21 cellular contexts compared by ENCODE assay signal in genomic region chr13:36341718-36342117, GRCh38. TPM values are rescaled to one million over a fixed set of nuclear protein-coding genes. Genes with fewer than 3 reads are reported as not detected.
DNase-seq lines count a peak whose midpoint lies in the region; ATAC-seq and TF ChIP-seq lines count a peak whose summit lies in the region.
"Had no signal": no experiment of that assay in that cellular context is flagged by ENCODE, and none has a peak within 500 bp of the region (broad histone marks: within the 10 kb centered on the region; RNA-seq: fewer than 3 reads in every experiment).

No MANE protein-coding gene starts in this region.

- no peaks in the 10 kb centered on the region for H3K36me3 ChIP-seq in osteoblast (ENCODE audit: insufficient read depth, low read length)
- H3K36me3 ChIP-seq in gastroesophageal sphincter = no peaks in the 10 kb centered on the region
- H3K36me3 ChIP-seq in Peyer's patch = no peaks in the 10 kb centered on the region
- H3K36me3 ChIP-seq: HAP-1, neural progenitor cell, upper lobe of left lung had no signal

- H3K4me1 ChIP-seq in osteoblast (ENCODE audit: insufficient read depth, low read length) (peaks cover 19% of the 10 kb centered on the region), gastroesophageal sphincter (peaks cover 0 to 75% (median 0%) of the 10 kb centered on the region in 3 donors), Peyer's patch (peaks cover 0 to 5% (median 2%) of the 10 kb centered on the region in 4 donors)
- H3K4me1 ChIP-seq: body of pancreas had no signal

- H3K4me2 ChIP-seq in osteoblast (ENCODE audit: insufficient read depth, low read length) = no peak overlapping the region
- H3K4me2 ChIP-seq: neural progenitor cell had no signal

- TF ChIP-seq POLR2A in gastroesophageal sphincter (IDR thresholded peaks at IDR 0.05) (no peak), Peyer's patch (IDR thresholded peaks at IDR 0.05) (no peak)

- H3K27me3 ChIP-seq in osteoblast (ENCODE audit: insufficient read depth, low read length) (no peaks in the 10 kb centered on the region), gastroesophageal sphincter (no peaks in the 10 kb centered on the region), Peyer's patch (no peaks in the 10 kb centered on the region)
- H3K27me3 ChIP-seq: body of pancreas, MG63, upper lobe of left lung had no signal

- TF ChIP-seq EP300 in gastroesophageal sphincter (IDR thresholded peaks at IDR 0.05) = no peak

- H3K27ac ChIP-seq in osteoblast (ENCODE audit: low read depth, low read length) (no peak overlapping the region), gastroesophageal sphincter (no peak overlapping the region), Peyer's patch (no peak overlapping the region)
- H3K27ac ChIP-seq: body of pancreas, neural progenitor cell, upper lobe of left lung had no signal

- H3K4me3 ChIP-seq in choroid plexus epithelial cell (ENCODE audit: low read depth, low read length) (no peak overlapping the region), osteoblast (ENCODE audit: insufficient read depth, low read length) (no peak overlapping the region), gastroesophageal sphincter (no peak overlapping the region), Peyer's patch (no peak overlapping the region)
- H3K4me3 ChIP-seq: body of pancreas, HAP-1, MG63, neural progenitor cell, upper lobe of left lung had no signal

- no peaks in the 10 kb centered on the region for H3K9me3 ChIP-seq in osteoblast (ENCODE audit: low read depth, low read length)
- H3K9me3 ChIP-seq in gastroesophageal sphincter = no peaks in the 10 kb centered on the region
- no peaks in the 10 kb centered on the region for H3K9me3 ChIP-seq in Peyer's patch
- H3K9me3 ChIP-seq: body of pancreas, HAP-1, MG63, upper lobe of left lung had no signal

- H3K79me2 ChIP-seq in osteoblast (ENCODE audit: insufficient read depth, low read length) = peaks cover 84% of the 10 kb centered on the region

- H4K20me1 ChIP-seq in osteoblast (ENCODE audit: insufficient read depth, low read length) = peaks cover 19% of the 10 kb centered on the region

- peak; percentile 66 for DNase-seq in HCEC 1CT
- peak; percentile 70 for DNase-seq in RPMI7951 (ENCODE audit: low read depth)
- DNase-seq in choroid plexus epithelial cell (ENCODE audit: low read depth) = peak; percentile 45
- peak; percentile 43 for DNase-seq in osteoblast (ENCODE audit: insufficient read length, low spot score, missing footprints)
- DNase-seq in NCI-H1105 treated with DMSO at 0.1 percent for 48 hours (lab: John Stamatoyannopoulos, UW) = no peak
- no peak for DNase-seq in Peyer's patch
- DNase-seq: activated CD4-positive, alpha-beta T cell treated with anti-CD3 and anti-CD28 coated beads, Interleukin-2, amount 10 ng/mL, durations not matched to agents 7 days and 5 days; activated naive CD4-positive, alpha-beta T cell; body of pancreas; GF-D8; kidney glomerular epithelial cell; MG63; NCI-H2029 treated with DMSO at 0.1 percent for 48 hours; NCI-H510A; retina; stimulated activated naive CD8-positive, alpha-beta T cell treated with anti-CD3 and anti-CD28 coated beads, Interleukin-15, Interleukin-2, amounts not matched to agents 100 U/mL and 50 U/mL, for 24 hours; upper lobe of left lung had no signal

- 60 to 70% methylated on average over 1 of the region's 1 CpG for WGBS in gastroesophageal sphincter (ENCODE audit: low coverage in 1 of 2), 2 donors

- TF ChIP-seq CTCF in choroid plexus epithelial cell (conservative IDR thresholded peaks at IDR 0.05; ENCODE audit: low read depth, low read length) (no peak), osteoblast (IDR thresholded peaks at IDR 0.05; ENCODE audit: extremely low read depth, low read depth, low read length) (no peak), gastroesophageal sphincter (IDR thresholded peaks at IDR 0.05) (no peak), Peyer's patch (IDR thresholded peaks at IDR 0.05) (no peak)

- ATAC-seq in gastroesophageal sphincter (no peak), esophagus mucosa (no peak)
- ATAC-seq: body of pancreas; stimulated activated naive CD8-positive, alpha-beta T cell treated with anti-CD3 and anti-CD28 coated beads, Interleukin-15, Interleukin-2, amounts not matched to agents 100 U/mL and 50 U/mL, for 24 hours had no signal

- no peak overlapping the region for H2AFZ ChIP-seq in osteoblast (ENCODE audit: low read length)
- H2AFZ ChIP-seq: neural progenitor cell had no signal

RNA-seq across cellular contexts. Expression of gene SPART, which starts 4.5 kb away (rescaled TPM):
- 44.0 and 52.9 TPM in 2 replicates for total RNA-seq in RPMI7951 (2014; rRNA removed; shearing (Covaris generic))
- 102 and 112 TPM in 2 replicates for total RNA-seq in osteoblast
- total RNA-seq in gastroesophageal sphincter = 100 to 1,000 TPM; 113 to 173 (median 128) TPM
- 10 to 100 TPM in 3 of 4 donors, 1 to 10 TPM in 1; 6.8 to 34.7 (median 14.5) TPM for total RNA-seq in Peyer's patch
- 14.2 TPM for total RNA-seq in esophagus mucosa

RNA-seq across cellular contexts. Expression of gene CCDC169, which starts 44.1 kb away (rescaled TPM):
- total RNA-seq in RPMI7951 (2014; rRNA removed; shearing (Covaris generic)) = 0.36 and 0.88 TPM in 2 replicates
- total RNA-seq in osteoblast = 3.8 and 5.1 TPM in 2 replicates
- 1 to 10 TPM in 1 of 4 donors, under 1 TPM in 2, not detected in 1; 0.46 to 5.6 (median 0.94) TPM for total RNA-seq in gastroesophageal sphincter
- total RNA-seq in Peyer's patch = not detected
- 0.40 TPM for total RNA-seq in esophagus mucosa

Comparison
In these comparisons a context has a peak if more than half of its experiments do, and no peak if none do; other contexts are left out.
1. DNase-seq: peak in HCEC 1CT (single experiment), RPMI7951 (single experiment), choroid plexus epithelial cell (single experiment) and osteoblast (single experiment); none in NCI-H1105 treated with DMSO at 0.1 percent for 48 hours (single experiment) and Peyer's patch (0 of 3).